In the genomic region with DNA sequence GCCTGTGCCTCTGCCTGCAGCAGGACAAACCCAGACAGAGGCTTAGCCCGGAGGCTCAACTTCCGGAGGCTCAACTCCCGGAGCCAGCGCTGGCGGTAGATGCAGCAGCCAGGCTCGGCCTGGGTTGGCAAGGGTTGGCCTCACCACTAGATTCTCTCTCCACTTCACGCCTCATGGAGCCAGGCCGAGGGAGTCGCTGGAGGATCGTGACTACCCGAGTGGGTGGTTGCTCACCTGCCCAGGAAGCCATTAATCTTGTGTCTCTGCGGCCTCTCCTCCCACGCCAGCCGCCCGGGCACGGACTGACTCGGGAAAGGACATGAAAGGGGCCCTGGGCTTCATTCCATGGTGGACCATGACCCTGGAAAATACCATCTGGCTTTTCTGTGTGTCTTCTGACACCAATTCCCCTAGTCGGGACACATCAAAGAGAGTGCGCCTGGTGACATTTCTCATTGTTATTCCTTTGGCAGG, we compare ENCODE assay signal across 21 cellular contexts. TPM values are rescaled to one million over a fixed set of nuclear protein-coding genes. Genes with fewer than 3 reads are reported as not detected.
DNase-seq lines count a peak whose midpoint lies in the region; ATAC-seq, FAIRE-seq and TF ChIP-seq lines count a peak whose summit lies in the region.
"Had no signal": no experiment of that assay in that cellular context is flagged by ENCODE, and none has a peak within 500 bp of the region (broad histone marks: within the 10 kb centered on the region; RNA-seq: fewer than 3 reads in every experiment).

No MANE protein-coding gene starts in this region.

- H2AFZ ChIP-seq in mammary epithelial cell (ENCODE audit: low read depth, low read length): peak overlapping the region; percentile 53
- H2AFZ ChIP-seq in astrocyte (ENCODE audit: low read depth, low read length): no peak overlapping the region
- H2AFZ ChIP-seq in HepG2 (ENCODE audit: low read length): peak overlapping the region; percentile 56

- ATAC-seq in HepG2 (peak; percentile 85), HG03139 (IDR thresholded peaks at IDR 0.05; ENCODE audit: unreplicated experiment) (no peak), HG02623 (IDR thresholded peaks at IDR 0.05; ENCODE audit: unreplicated experiment) (no peak)
- no peak for ATAC-seq in activated CD4-positive, CD25-positive, alpha-beta regulatory T cell treated with anti-CD3 and anti-CD28 coated beads, Interleukin-2, amount 50 U/mL, for 24 hours
- ATAC-seq: CD8-positive, alpha-beta T cell; PC-3 had no signal

- peak in 1 of 2 experiments; percentile 52; a peak in 1 of 4 replicates for TF ChIP-seq EP300 in HepG2 (IDR thresholded peaks at IDR 0.05; ENCODE audit: low read depth in 2 of 2, low read length in 2 of 2)
- TF ChIP-seq EP300 in HepG2 (CRISPR knock-in tag; IDR thresholded peaks at IDR 0.05; ENCODE audit: borderline replicate concordance): 0 out of 2 replicates have a peak, but pooled peaks have one; percentile 25

- peaks cover 4% of the 10 kb centered on the region for H3K36me3 Mint-ChIP-seq in MCF 10A (ENCODE audit: insufficient read depth, unreplicated experiment)
- H3K36me3 Mint-ChIP-seq in astrocyte (ENCODE audit: low read depth, unreplicated experiment): no peaks in the 10 kb centered on the region
- H3K36me3 Mint-ChIP-seq: CD8-positive, alpha-beta T cell had no signal

- POLR2A ChIA-PET in MCF 10A (lab: Yijun Ruan, JAX) (no interaction called here), HepG2 (lab: Yijun Ruan, JAX) (no interaction called here)

- H3K4me2 ChIP-seq in mammary epithelial cell (ENCODE audit: insufficient read depth, low read depth, low read length): peak overlapping the region; percentile 42
- no peak overlapping the region for H3K4me2 ChIP-seq in astrocyte (ENCODE audit: low read length)
- H3K4me2 ChIP-seq in HepG2 (ENCODE audit: low read depth, low read length): peak overlapping the region; percentile 91

- H3K4me3 Mint-ChIP-seq in MCF 10A (ENCODE audit: unreplicated experiment) (no peak overlapping the region), astrocyte (ENCODE audit: unreplicated experiment) (no peak overlapping the region)
- H3K4me3 Mint-ChIP-seq: CD8-positive, alpha-beta T cell had no signal

- H3K9me3 Mint-ChIP-seq in MCF 10A (ENCODE audit: unreplicated experiment) (no peaks in the 10 kb centered on the region), astrocyte (ENCODE audit: unreplicated experiment) (peaks cover 2% of the 10 kb centered on the region)
- H3K9me3 Mint-ChIP-seq: CD8-positive, alpha-beta T cell had no signal

- BruUV-seq in mammary epithelial cell (replicated peaks; lab: Mats Ljungman, UMichigan): no TSS peak
- no TSS peak for BruUV-seq in MCF 10A (replicated peaks; lab: Mats Ljungman, UMichigan)
- no TSS peak for BruUV-seq in HepG2 (replicated peaks; lab: Mats Ljungman, UMichigan)

- H3K27ac ChIP-seq in mammary epithelial cell (ENCODE audit: insufficient read depth, low read depth, low read length): no peak overlapping the region
- H3K27ac ChIP-seq in astrocyte (ENCODE audit: low read depth, low read length): no peak overlapping the region
- H3K27ac ChIP-seq in HepG2 (ENCODE audit: extremely low read length, insufficient read depth, low read length): no peak overlapping the region
- H3K27ac ChIP-seq: SJSA1 had no signal

- no peak for TF ChIP-seq CTCF in mammary epithelial cell (conservative IDR thresholded peaks at IDR 0.05 in 1 of 2, IDR thresholded peaks at IDR 0.05 in 1 of 2; ENCODE audit: extremely low read depth in 1 of 2, insufficient read depth in 1 of 2, low read depth in 1 of 2, low read length in 2 of 2)
- TF ChIP-seq CTCF in MCF 10A (IDR thresholded peaks at IDR 0.05; ENCODE audit: unreplicated experiment): no peak
- no peak for TF ChIP-seq CTCF in astrocyte (IDR thresholded peaks at IDR 0.05; ENCODE audit: insufficient read depth, low read depth, low read length)
- TF ChIP-seq CTCF in HepG2 (CRISPR knock-in tag; IDR thresholded peaks at IDR 0.05): no peak; the same call in 1 of the 2 replicates

- H3K9me3 ChIP-seq in mammary epithelial cell (replicated peaks; ENCODE audit: insufficient read depth, low read length) (no peaks in the 10 kb centered on the region), astrocyte (ENCODE audit: insufficient read depth, low read depth, low read length) (no peaks in the 10 kb centered on the region), HepG2 (ENCODE audit: low read length) (no peaks in the 10 kb centered on the region)
- H3K9me3 ChIP-seq: SJSA1 had no signal

- no peak for TF ChIP-seq RAD21 in HepG2 (CRISPR knock-in tag; IDR thresholded peaks at IDR 0.05)

- in situ Hi-C loops in mammary epithelial cell (cut with MboI; ENCODE audit: low sequenced_read_pairs in 2 of 2): loop anchor here in 1 of 2 donors (25.0 kb wide), 2 partner anchors 241 to 334 kb away; no protein-coding TSS in a partner anchor
- in situ Hi-C loops in HepG2 (cut with HindIII; ENCODE audit: extremely low pct_ligation_motif_present, low pct_unique_long_range_greater_than_20kb): loop anchor here (25.0 kb wide), 1 partner anchor 684 kb away; no protein-coding TSS in a partner anchor

- no peak for FAIRE-seq in astrocyte (lab: Jason Lieb, UNC)
- FAIRE-seq in HepG2 (lab: Jason Lieb, UNC): no peak
- FAIRE-seq: GM12891, GM18507 had no signal

- CTCF ChIA-PET in mammary epithelial cell (lab: Charles Lee; ENCODE audit: low non-redundant PET) (no interaction called here), MCF 10A (lab: Yijun Ruan, JAX) (interaction anchor here (1.5 kb wide), 1 partner anchor 9 kb away, joined by 8 read pairs; no protein-coding TSS in a partner anchor), HepG2 (lab: Yijun Ruan, JAX; ENCODE audit: low intra/inter-chr PET ratio, low total read pairs) (no interaction called here)

- no peaks in the 10 kb centered on the region for H4K20me1 ChIP-seq in mammary epithelial cell (ENCODE audit: insufficient read depth, low read length)
- no peaks in the 10 kb centered on the region for H4K20me1 ChIP-seq in astrocyte (ENCODE audit: insufficient read depth, low read length)
- H4K20me1 ChIP-seq in HepG2 (ENCODE audit: insufficient read depth, low read length): no peaks in the 10 kb centered on the region

- H3K4me1 Mint-ChIP-seq in MCF 10A (ENCODE audit: insufficient read depth, unreplicated experiment): peaks cover 8% of the 10 kb centered on the region
- no peaks in the 10 kb centered on the region for H3K4me1 Mint-ChIP-seq in astrocyte (ENCODE audit: low read depth, unreplicated experiment)

- H3K4me3 ChIP-seq in mammary epithelial cell (replicated peaks in 1 of 3; ENCODE audit: insufficient read depth in 1 of 3, low read depth in 2 of 3, low read length in 3 of 3) (no peak overlapping the region), astrocyte (ENCODE audit: insufficient read depth, low read depth, low read length) (no peak overlapping the region), HepG2 (replicated peaks in 1 of 3; ENCODE audit: insufficient read depth in 1 of 3, low read depth in 2 of 3, low read length in 3 of 3) (peak overlapping the region; percentile 32 to 63 (median 47); a peak in 5 of 6 replicates)
- H3K4me3 ChIP-seq: SJSA1 had no signal

- dilution Hi-C loops in mammary epithelial cell (cut with HindIII; ENCODE audit: low sequenced_read_pairs): no loop called here

- no peak overlapping the region for H3K27ac Mint-ChIP-seq in MCF 10A (ENCODE audit: low read depth, unreplicated experiment)
- no peak overlapping the region for H3K27ac Mint-ChIP-seq in astrocyte (ENCODE audit: unreplicated experiment)
- H3K27ac Mint-ChIP-seq: CD8-positive, alpha-beta T cell had no signal

- 18% methylated on average over 18 of the region's 19 CpGs for WGBS in mammary epithelial cell (ENCODE audit: low coverage, missing lambda C conversion rate)
- WGBS in HepG2 (ENCODE audit: low lambda C conversion rate): 0% methylated on average over 5 of the region's 19 CpGs

- H3K36me3 ChIP-seq in mammary epithelial cell (ENCODE audit: insufficient read depth, low read length): no peaks in the 10 kb centered on the region
- H3K36me3 ChIP-seq in astrocyte (ENCODE audit: insufficient read depth, low read length): no peaks in the 10 kb centered on the region
- H3K36me3 ChIP-seq in HepG2 (replicated peaks in 1 of 2; ENCODE audit: control insufficient read depth in 1 of 2, insufficient read depth in 2 of 2, low read length in 2 of 2): no peaks in the 10 kb centered on the region
- H3K36me3 ChIP-seq: SJSA1 had no signal

- H3K9ac ChIP-seq in mammary epithelial cell (ENCODE audit: insufficient read depth, low read length) (no peak overlapping the region), astrocyte (ENCODE audit: low read length) (no peak overlapping the region), HepG2 (ENCODE audit: insufficient read depth, low read depth, low read length) (peak overlapping the region; percentile 49)

- H3K79me2 ChIP-seq in mammary epithelial cell (ENCODE audit: insufficient read depth, low read length) (no peaks in the 10 kb centered on the region), astrocyte (ENCODE audit: insufficient read depth, low read length) (no peaks in the 10 kb centered on the region), HepG2 (ENCODE audit: insufficient read depth, low read length) (no peaks in the 10 kb centered on the region)

- no peaks in the 10 kb centered on the region for H3K27me3 ChIP-seq in mammary epithelial cell (ENCODE audit: insufficient read depth, low read length)
- H3K27me3 ChIP-seq in astrocyte (ENCODE audit: insufficient read depth, low read length): peaks cover 14% of the 10 kb centered on the region
- H3K27me3 ChIP-seq in HepG2 (ENCODE audit: control insufficient read depth in 1 of 2, insufficient read depth in 2 of 2, low read length in 2 of 2): 0 out of 5 replicates have a peak, but pooled peaks cover 0 to 3% of the 10 kb centered on the region in 2 experiments

- no peak for TF ChIP-seq POLR2A in HepG2 (IDR thresholded peaks at IDR 0.05; ENCODE audit: insufficient read depth in 1 of 2, low read depth in 2 of 2, low read length in 2 of 2)

- intact Hi-C loops in mammary epithelial cell (cut with micrococcal nuclease) (no loop called here), MCF 10A (cut with micrococcal nuclease) (no loop called here), HepG2 (cut with micrococcal nuclease; ENCODE audit: unreplicated experiment) (no loop called here)

- DNase-seq in mammary epithelial cell: no peak
- no peak for DNase-seq in MCF 10A (ENCODE audit: unreplicated experiment)
- DNase-seq in astrocyte (ENCODE audit: low read depth): peak; percentile 3
- peak; percentile 85 for DNase-seq in HepG2 (ENCODE audit: low spot score)
- no peak for DNase-seq in activated CD4-positive, alpha-beta T cell treated with anti-CD3 and anti-CD28 coated beads, Interleukin-2, amount 50 U/mL, for 48 hours
- DNase-seq: 8988T; CD8-positive, alpha-beta T cell; DND-41; GDM1; GOT3; NCI-H187; NCI-H345; NCI-H526 treated with DMSO at 0.1 percent for 48 hours; PC-3 had no signal

- peaks cover 3% of the 10 kb centered on the region for H3K4me1 ChIP-seq in mammary epithelial cell (ENCODE audit: insufficient read depth, low read length)
- H3K4me1 ChIP-seq in astrocyte (ENCODE audit: insufficient read depth, low read length): no peaks in the 10 kb centered on the region
- peaks cover 32% of the 10 kb centered on the region for H3K4me1 ChIP-seq in HepG2 (ENCODE audit: insufficient read depth, low read length)
- H3K4me1 ChIP-seq: SJSA1 had no signal

- H3K27me3 Mint-ChIP-seq in MCF 10A (ENCODE audit: insufficient read depth, unreplicated experiment): peaks cover 22% of the 10 kb centered on the region
- H3K27me3 Mint-ChIP-seq in astrocyte (ENCODE audit: low read depth, unreplicated experiment): peaks cover 42% of the 10 kb centered on the region

RNA-seq across cellular contexts. Expression of a gene that starts 20.8 kb away (rescaled TPM):
- total RNA-seq in mammary epithelial cell (under 1 TPM in 1 of 2 donors, not detected in 1; 0.14 TPM), MCF 10A (2022) (0.22 and 0.23 TPM in 2 replicates), astrocyte (not detected in 2 replicates), HepG2 (2016; rRNA removed; fragmentation: Illumina TruSeq; extraction: Trizol) (0.04 TPM in 1 of 2 replicates, not detected in the other)
- polyA plus RNA-seq in mammary epithelial cell (0.01 TPM), HepG2 (2011; rRNA removed) (0.33 and 0.35 TPM in 2 replicates)
- not detected for polyA minus RNA-seq in mammary epithelial cell
- 0.30 and 0.35 TPM in 2 replicates for total RNA-seq in HepG2 (2016; cell fraction: cytosol; rRNA removed; fragmentation: Illumina TruSeq; extraction: Trizol; ENCODE audit: low read depth)
- 0.19 TPM in 1 of 2 replicates, not detected in the other for total RNA-seq in HepG2 (2016; cell fraction: insoluble cytoplasmic fraction; rRNA removed; fragmentation: Illumina TruSeq; extraction: Trizol)
- total RNA-seq in HepG2 (2016; cell fraction: membrane; rRNA removed; fragmentation: Illumina TruSeq; extraction: Trizol): 0.12 and 0.21 TPM in 2 replicates
- total RNA-seq in HepG2 (2016; cell fraction: nucleus; rRNA removed; fragmentation: Illumina TruSeq; extraction: Trizol): 0.19 and 0.43 TPM in 2 replicates
- polyA plus RNA-seq in HepG2 (2011; cell fraction: cytosol; rRNA removed): 0.17 and 0.24 TPM in 2 replicates
- polyA plus RNA-seq in HepG2 (2011; cell fraction: nucleus; rRNA removed): 2.0 and 2.8 TPM in 2 replicates
- 0.16 and 0.17 TPM in 2 replicates for polyA plus RNA-seq in HepG2 (2012)
- 0.09 and 0.14 TPM in 2 replicates for polyA plus RNA-seq in HepG2 (2016; cell fraction: cytosol; fragmentation: Illumina TruSeq; extraction: Trizol; ENCODE audit: low read depth)
- polyA plus RNA-seq in HepG2 (2016; cell fraction: insoluble cytoplasmic fraction; fragmentation: Illumina TruSeq; extraction: Trizol; ENCODE audit: low read depth): 0.07 TPM in 1 of 2 replicates, not detected in the other
- 0.05 and 0.20 TPM in 2 replicates for polyA plus RNA-seq in HepG2 (2016; cell fraction: membrane; fragmentation: Illumina TruSeq; extraction: Trizol; ENCODE audit: low read depth)
- 0.15 and 0.69 TPM in 2 replicates for polyA plus RNA-seq in HepG2 (2016; cell fraction: nucleus; fragmentation: Illumina TruSeq; extraction: Trizol; ENCODE audit: insufficient read depth, low read depth)
- polyA minus RNA-seq in HepG2 (2011; rRNA and poly(A)+ RNA removed; ENCODE audit: low replicate concordance): 0.05 and 0.46 TPM in 2 replicates
- polyA minus RNA-seq in HepG2 (2011; cell fraction: cytosol; rRNA and poly(A)+ RNA removed): not detected in 2 replicates
- 1.2 and 1.3 TPM in 2 replicates for polyA minus RNA-seq in HepG2 (2011; cell fraction: nucleus; rRNA and poly(A)+ RNA removed)
- total RNA-seq: PC-3 had no signal
- polyA plus RNA-seq: BJ had no signal

Comparison
In these comparisons a context has a peak if more than half of its experiments do, and no peak if none do; other contexts are left out.
1. DNase-seq: peak in astrocyte (single experiment) and HepG2 (single experiment); none in mammary epithelial cell (single experiment), MCF 10A (single experiment) and activated CD4-positive, alpha-beta T cell treated with anti-CD3 and anti-CD28 coated beads, Interleukin-2, amount 50 U/mL, for 48 hours (0 of 2).
2. H3K4me3 ChIP-seq: peak in HepG2 (3 of 3); none in mammary epithelial cell (0 of 3) and astrocyte (single experiment).